Comparison of ENCODE assay signal across 17 cellular contexts in genomic region chr15:40175160-40175559, GRCh38. TPM values are rescaled to one million over a fixed set of nuclear protein-coding genes. Genes with fewer than 3 reads are reported as not detected.
DNase-seq lines count a peak whose midpoint lies in the region; ATAC-seq, FAIRE-seq and TF ChIP-seq lines count a peak whose summit lies in the region.
"Had no signal": no experiment of that assay in that cellular context is flagged by ENCODE, and none has a peak within 500 bp of the region (broad histone marks: within the 10 kb centered on the region; RNA-seq: fewer than 3 reads in every experiment).

No MANE protein-coding gene starts in this region.

- in situ Hi-C loops in GM23248 (cut with MboI), result no loop called here

- H3F3A ChIP-seq in GM23248 (ENCODE audit: insufficient read depth), result 0 out of 2 replicates have a peak, but pooled peaks cover 3% of the 10 kb centered on the region

- H3K9ac ChIP-seq in GM23248, result no peak overlapping the region

- H3K27ac Mint-ChIP-seq in naive thymus-derived CD8-positive, alpha-beta T cell, result no peak overlapping the region
- H3K27ac Mint-ChIP-seq: CD8-positive, alpha-beta T cell had no signal

- H3K27ac ChIP-seq in GM23248, result no peak overlapping the region

- TF ChIP-seq CTCF in fibroblast of pulmonary artery (IDR thresholded peaks at IDR 0.05; ENCODE audit: low read length, missing control alignments), result no peak

- DNase-seq in GM23248 (no peak), amniotic epithelial cell (ENCODE audit: low read depth) (peak; percentile 7), fibroblast of pulmonary artery (ENCODE audit: low read depth) (peak; percentile 11), HTR-8/SVneo (ENCODE audit: insufficient read length, low spot score) (no peak)
- no peak for DNase-seq in naive thymus-derived CD8-positive, alpha-beta T cell
- DNase-seq: 8988T; CD8-positive, alpha-beta T cell; COR-L47; DMS153; DMS79 treated with DMSO at 0.1 percent for 48 hours; EL; GDM1; H7 had no signal

- H3K9me3 Mint-ChIP-seq in naive thymus-derived CD8-positive, alpha-beta T cell, result no peaks in the 10 kb centered on the region
- H3K9me3 Mint-ChIP-seq: CD8-positive, alpha-beta T cell had no signal

- H3K4me2 ChIP-seq in GM23248 (ENCODE audit: unreplicated experiment), result no peak overlapping the region

- no peaks in the 10 kb centered on the region for H3K27me3 Mint-ChIP-seq in naive thymus-derived CD8-positive, alpha-beta T cell

- WGBS in GM23248 (ENCODE audit: low coverage in 1 of 2, low lambda C conversion rate in 2 of 2, missing lambda C conversion rate in 2 of 2), 2 experiments, result 78 to 84% methylated on average over 3 of the region's 3 CpGs

- H3K4me1 Mint-ChIP-seq in naive thymus-derived CD8-positive, alpha-beta T cell, result no peaks in the 10 kb centered on the region

- H3K79me2 ChIP-seq in GM23248 (ENCODE audit: insufficient read depth), result no peaks in the 10 kb centered on the region; the same call in 1 of the 2 replicates

- no peak overlapping the region for H3K4me3 ChIP-seq in GM23248
- no peak overlapping the region for H3K4me3 ChIP-seq in fibroblast of pulmonary artery (replicated peaks; ENCODE audit: low read depth, low read length)

- FAIRE-seq in A204.1 (lab: Jason Lieb, UNC) (peak; percentile 21), HTR-8/SVneo (lab: Jason Lieb, UNC) (no peak)
- FAIRE-seq: D721Med had no signal

- no peaks in the 10 kb centered on the region for H3K36me3 Mint-ChIP-seq in naive thymus-derived CD8-positive, alpha-beta T cell
- H3K36me3 Mint-ChIP-seq: CD8-positive, alpha-beta T cell had no signal

- H3K9me2 ChIP-seq in GM23248 (ENCODE audit: insufficient read depth), result no peaks in the 10 kb centered on the region

- H3K36me3 ChIP-seq in GM23248 (ENCODE audit: low read depth), result no peaks in the 10 kb centered on the region

- ATAC-seq in naive thymus-derived CD8-positive, alpha-beta T cell, result no peak
- no peak for ATAC-seq in GM18498 (IDR thresholded peaks at IDR 0.05; ENCODE audit: unreplicated experiment)
- ATAC-seq: CD8-positive, alpha-beta T cell had no signal

- no peaks in the 10 kb centered on the region for H3K27me3 ChIP-seq in GM23248 (replicated peaks; ENCODE audit: insufficient read depth)

- H3K4me3 Mint-ChIP-seq in naive thymus-derived CD8-positive, alpha-beta T cell, result no peak overlapping the region
- H3K4me3 Mint-ChIP-seq: CD14-positive monocyte; CD8-positive, alpha-beta T cell had no signal

- H3K9me3 ChIP-seq in GM23248 (ENCODE audit: low read depth), result no peaks in the 10 kb centered on the region

- H4K20me1 ChIP-seq in GM23248 (ENCODE audit: insufficient read depth), result no peaks in the 10 kb centered on the region

- H3K4me1 ChIP-seq in GM23248 (ENCODE audit: insufficient read depth), result no peaks in the 10 kb centered on the region

- POLR2A ChIA-PET in naive thymus-derived CD8-positive, alpha-beta T cell (lab: Charles Lee), result no interaction called here

- H2AFZ ChIP-seq in GM23248, result 0 out of 2 replicates have a peak overlapping the region, but pooled peaks have one; percentile 7

RNA-seq across cellular contexts. Expression of gene BUB1B, which starts 14.3 kb away (rescaled TPM):
- 9.4 and 23.4 TPM in 2 replicates for total RNA-seq in GM23248 (2014; rRNA removed; shearing (Covaris generic))
- 8.1 and 10.2 TPM in 2 replicates for polyA plus RNA-seq in GM23248 (2016; fragmentation: Nextera tagmentation; extraction: Ambion mirVana)
- under 1 TPM; 0.49 to 0.77 TPM for total RNA-seq in naive thymus-derived CD8-positive, alpha-beta T cell
- polyA plus RNA-seq in naive thymus-derived CD8-positive, alpha-beta T cell, result under 1 TPM in 1 of 3 donors, not detected in 2; 0.54 TPM

Comparison
In these comparisons a context has a peak if more than half of its experiments do, and no peak if none do; other contexts are left out.
1. DNase-seq: peak in amniotic epithelial cell (single experiment) and fibroblast of pulmonary artery (single experiment); none in GM23248 (single experiment), HTR-8/SVneo (single experiment) and naive thymus-derived CD8-positive, alpha-beta T cell (0 of 10).